ENCODE assay signal across 9 cellular contexts in genomic region chr5:134590992-134591659, GRCh38. TPM values are rescaled to one million over a fixed set of nuclear protein-coding genes. Genes with fewer than 3 reads are reported as not detected.
DNase-seq lines count a peak whose midpoint lies in the region; ATAC-seq and TF ChIP-seq lines count a peak whose summit lies in the region.
"Had no signal": no experiment of that assay in that cellular context is flagged by ENCODE, and none has a peak within 500 bp of the region (broad histone marks: within the 10 kb centered on the region; RNA-seq: fewer than 3 reads in every experiment).

No MANE protein-coding gene starts in this region.

- no peak overlapping the region for H3K27ac ChIP-seq in A673 (ENCODE audit: low read depth, low read length, poor library complexity, severe bottlenecking)

- peak; percentile 39 for ATAC-seq in Right ventricle myocardium superior (ENCODE audit: poor library complexity)

- no peak for TF ChIP-seq CTCF in A673 (conservative IDR thresholded peaks at IDR 0.05; ENCODE audit: low read depth, low read length)

- no peaks in the 10 kb centered on the region for H3K27me3 ChIP-seq in A673 (replicated peaks; ENCODE audit: insufficient read depth, low read depth, low read length, poor library complexity)

- H3K4me1 ChIP-seq in A673 (ENCODE audit: insufficient read depth, low read length, poor library complexity, severe bottlenecking), result no peaks in the 10 kb centered on the region

- H3K9me3 ChIP-seq in A673 (ENCODE audit: low read depth, low read length, poor library complexity, severe bottlenecking), result no peaks in the 10 kb centered on the region

- intact Hi-C loops in Right ventricle myocardium superior (cut with DNase I), result no loop called here
- intact Hi-C loops in A673 (cut with micrococcal nuclease; ENCODE audit: unreplicated experiment), result no loop called here

- H3K4me3 ChIP-seq in A673 (ENCODE audit: low read depth, low read length, poor library complexity, severe bottlenecking), result no peak overlapping the region

- no peaks in the 10 kb centered on the region for H3K36me3 ChIP-seq in A673 (ENCODE audit: insufficient read depth, low read length, poor library complexity, severe bottlenecking)

- POLR2A ChIA-PET in A673 (lab: Charles Lee; ENCODE audit: low non-redundant PET), result no interaction called here

- no TSS peak for BruUV-seq in A673 (replicated peaks; lab: Mats Ljungman, UMichigan)

- peak; percentile 37 for DNase-seq in HT1080 (ENCODE audit: low read depth)
- peak; percentile 26 for DNase-seq in RKO (ENCODE audit: low spot score)
- no peak for DNase-seq in Right ventricle myocardium superior
- DNase-seq in stimulated activated CD4-positive, alpha-beta T cell treated with anti-CD3 and anti-CD28 coated beads, Interleukin-4, amount 100 ng/mL, for 1 hour, result peak; percentile 38
- no peak for DNase-seq in NCI-H2107 treated with DMSO at 0.1 percent for 48 hours (lab: John Stamatoyannopoulos, UW; ENCODE audit: unreplicated experiment)
- no peak for DNase-seq in midbrain (lab: John Stamatoyannopoulos, UW)
- no peak for DNase-seq in NOMO-1 treated with DMSO at 0.1 percent for 48 hours (lab: John Stamatoyannopoulos, UW; ENCODE audit: unreplicated experiment)
- DNase-seq in A673 (ENCODE audit: low spot score), result no peak
- DNase-seq: SHP77 treated with DMSO at 0.1 percent for 48 hours had no signal

- CTCF ChIA-PET in A673 (lab: Charles Lee), result no interaction called here

RNA-seq across cellular contexts. Expression of gene SAR1B, which starts 41.5 kb away (rescaled TPM):
- total RNA-seq in HT1080 (2014; rRNA removed; shearing (Covaris generic)), result 41.9 and 49.5 TPM in 2 replicates
- 35.3 and 41.2 TPM in 2 replicates for polyA plus RNA-seq in HT1080 (2015; cell fraction: cytosol; rRNA removed)
- polyA plus RNA-seq in HT1080 (2015; cell fraction: nucleus; rRNA removed), result 30.1 and 32.5 TPM in 2 replicates
- total RNA-seq in Right ventricle myocardium superior, result 88.6 TPM
- total RNA-seq in A673 (2021), result 52.4 and 53.6 TPM in 2 replicates

RNA-seq across cellular contexts. Expression of gene SEC24A, which starts 57.5 kb away (rescaled TPM):
- 8.5 and 10.8 TPM in 2 replicates for total RNA-seq in HT1080 (2014; rRNA removed; shearing (Covaris generic))
- polyA plus RNA-seq in HT1080 (2015; cell fraction: cytosol; rRNA removed), result 18.4 and 24.0 TPM in 2 replicates
- polyA plus RNA-seq in HT1080 (2015; cell fraction: nucleus; rRNA removed), result 37.0 and 37.2 TPM in 2 replicates
- total RNA-seq in Right ventricle myocardium superior, result 5.6 TPM
- total RNA-seq in A673 (2021), result 22.0 TPM in 2 replicates

Comparison
In these comparisons a context has a peak if more than half of its experiments do, and no peak if none do; other contexts are left out.
1. DNase-seq: peak in HT1080 (single experiment), RKO (single experiment) and stimulated activated CD4-positive, alpha-beta T cell treated with anti-CD3 and anti-CD28 coated beads, Interleukin-4, amount 100 ng/mL, for 1 hour (single experiment); none in Right ventricle myocardium superior (single experiment), NCI-H2107 treated with DMSO at 0.1 percent for 48 hours (single experiment), midbrain (single experiment), NOMO-1 treated with DMSO at 0.1 percent for 48 hours (single experiment) and A673 (single experiment).